Comparison of ENCODE assay signal across 19 cellular contexts in genomic region chr3:13163848-13164382, GRCh38.
DNase-seq lines count a peak whose midpoint lies in the region; ATAC-seq and TF ChIP-seq lines count a peak whose summit lies in the region.
"Had no signal": no experiment of that assay in that cellular context is flagged by ENCODE, and none has a peak within 500 bp of the region (broad histone marks: within the 10 kb centered on the region; RNA-seq: fewer than 3 reads in every experiment).

No MANE protein-coding gene starts in this region.

- no peak overlapping the region for H3K4me3 ChIP-seq in BLaER1 treated with 17β-estradiol and CSF1 and Interleukin-3, amounts not matched to agents 10 nM and 100 nM
- H3K4me3 ChIP-seq: GM12878, GM23248 had no signal

- 0 out of 22 replicates have a peak, but pooled peaks cover 0 to 8% (median 0%) of the 10 kb centered on the region in 11 experiments for H4K20me1 ChIP-seq in BLaER1 treated with 17β-estradiol and CSF1 and Interleukin-3, amounts not matched to agents 10 nM and 100 nM

- H3K27me3 Mint-ChIP-seq in endothelial cell (ENCODE audit: unreplicated experiment): peaks cover 12% of the 10 kb centered on the region
- peaks cover 0 to 11% of the 10 kb centered on the region in 2 donors for H3K27me3 Mint-ChIP-seq in stimulated activated naive B cell treated with anti-CD40 and anti-IgM and Interleukin-4, amounts not matched to agents 10 μg/mL and 1 μg/mL and 100 μg/mL, for 72 hours
- H3K27me3 Mint-ChIP-seq: CD4-positive, alpha-beta T cell had no signal

- no peaks in the 10 kb centered on the region for H3K9me3 ChIP-seq in BLaER1 treated with 17β-estradiol and CSF1 and Interleukin-3, amounts not matched to agents 10 nM and 100 nM (replicated peaks in 1 of 11)

- H3K27me3 ChIP-seq in BLaER1 treated with 17β-estradiol and CSF1 and Interleukin-3, amounts not matched to agents 10 nM and 100 nM: no peaks in the 10 kb centered on the region

- H3K4me1 Mint-ChIP-seq in endothelial cell (ENCODE audit: unreplicated experiment): peaks cover 19% of the 10 kb centered on the region
- H3K4me1 Mint-ChIP-seq in stimulated activated naive B cell treated with anti-CD40 and anti-IgM and Interleukin-4, amounts not matched to agents 10 μg/mL and 1 μg/mL and 100 μg/mL, for 72 hours: no peaks in the 10 kb centered on the region
- H3K4me1 Mint-ChIP-seq: CD14-positive monocyte; CD8-positive, alpha-beta memory T cell had no signal

- intact Hi-C loops in posterior vena cava (cut with DNase I): loop anchor here in 1 of 2 donors (5.0 kb wide), 1 partner anchor 852 kb away; no protein-coding TSS in a partner anchor

- peak overlapping the region in 9 of 11 experiments; percentile 32 to 90 (median 63); a peak in 16 of 22 replicates for H3K4me2 ChIP-seq in BLaER1 treated with 17β-estradiol and CSF1 and Interleukin-3, amounts not matched to agents 10 nM and 100 nM

- peaks cover 0 to 80% (median 66%) of the 10 kb centered on the region in 10 experiments; a peak in 19 of 20 replicates for H3K4me1 ChIP-seq in BLaER1 treated with 17β-estradiol and CSF1 and Interleukin-3, amounts not matched to agents 10 nM and 100 nM

- no peak for DNase-seq in endothelial cell (ENCODE audit: low spot score)
- DNase-seq in mesenteric fat pad (ENCODE audit: low spot score): peak; percentile 67
- DNase-seq in posterior vena cava (ENCODE audit: low spot score): peak; percentile 69
- no peak for DNase-seq in activated CD8-positive, alpha-beta memory T cell treated with anti-CD3 and anti-CD28 coated beads, Interleukin-2, amount 50 U/mL, for 4 hours
- no peak for DNase-seq in stimulated activated naive B cell treated with anti-CD40 and anti-IgM and Interleukin-4, amounts not matched to agents 10 μg/mL and 1 μg/mL and 100 μg/mL, for 72 hours
- DNase-seq: CD4-positive, alpha-beta T cell; CD8-positive, alpha-beta memory T cell; DMS 273 treated with DMSO at 0.1 percent for 48 hours; DMS79; EL; GDM1; GM23248; H9 had no signal

- no peak for ATAC-seq in stimulated activated naive B cell treated with anti-CD40 and anti-IgM and Interleukin-4, amounts not matched to agents 10 μg/mL and 1 μg/mL and 100 μg/mL, for 72 hours (replicated peaks)
- no peak for ATAC-seq in HG03432 (IDR thresholded peaks at IDR 0.05; ENCODE audit: unreplicated experiment)
- ATAC-seq in HG02870 (IDR thresholded peaks at IDR 0.05; ENCODE audit: unreplicated experiment): no peak
- ATAC-seq: GM12878, HCT116 had no signal

- no peaks in the 10 kb centered on the region for H3K9me3 Mint-ChIP-seq in endothelial cell (ENCODE audit: unreplicated experiment)
- no peaks in the 10 kb centered on the region for H3K9me3 Mint-ChIP-seq in stimulated activated naive B cell treated with anti-CD40 and anti-IgM and Interleukin-4, amounts not matched to agents 10 μg/mL and 1 μg/mL and 100 μg/mL, for 72 hours
- H3K9me3 Mint-ChIP-seq: CD14-positive monocyte; CD4-positive, alpha-beta T cell; CD8-positive, alpha-beta memory T cell had no signal

- H3K9ac ChIP-seq in BLaER1 treated with 17β-estradiol and CSF1 and Interleukin-3, amounts not matched to agents 10 nM and 100 nM: no peak overlapping the region
- H3K9ac ChIP-seq: GM23248 had no signal

- peaks cover 19% of the 10 kb centered on the region for H3K36me3 Mint-ChIP-seq in endothelial cell (ENCODE audit: low read depth, unreplicated experiment)
- no peaks in the 10 kb centered on the region for H3K36me3 Mint-ChIP-seq in stimulated activated naive B cell treated with anti-CD40 and anti-IgM and Interleukin-4, amounts not matched to agents 10 μg/mL and 1 μg/mL and 100 μg/mL, for 72 hours
- H3K36me3 Mint-ChIP-seq: CD14-positive monocyte; CD8-positive, alpha-beta memory T cell had no signal

- H3K4me3 Mint-ChIP-seq in endothelial cell (ENCODE audit: unreplicated experiment): peak overlapping the region; percentile 4
- H3K4me3 Mint-ChIP-seq in stimulated activated naive B cell treated with anti-CD40 and anti-IgM and Interleukin-4, amounts not matched to agents 10 μg/mL and 1 μg/mL and 100 μg/mL, for 72 hours: no peak overlapping the region
- H3K4me3 Mint-ChIP-seq: CD14-positive monocyte; CD4-positive, alpha-beta T cell; CD8-positive, alpha-beta memory T cell; H9 had no signal

- H3K27ac Mint-ChIP-seq in endothelial cell (ENCODE audit: unreplicated experiment): no peak overlapping the region
- H3K27ac Mint-ChIP-seq in stimulated activated naive B cell treated with anti-CD40 and anti-IgM and Interleukin-4, amounts not matched to agents 10 μg/mL and 1 μg/mL and 100 μg/mL, for 72 hours: no peak overlapping the region
- H3K27ac Mint-ChIP-seq: CD14-positive monocyte; CD4-positive, alpha-beta T cell; CD8-positive, alpha-beta memory T cell had no signal

- H3K36me3 ChIP-seq in BLaER1 treated with 17β-estradiol and CSF1 and Interleukin-3, amounts not matched to agents 10 nM and 100 nM: no peaks in the 10 kb centered on the region

- H3K27ac ChIP-seq in BLaER1 treated with 17β-estradiol and CSF1 and Interleukin-3, amounts not matched to agents 10 nM and 100 nM: no peak overlapping the region
- H3K27ac ChIP-seq: GM23248 had no signal

- no peak for TF ChIP-seq CTCF in endothelial cell (IDR thresholded peaks at IDR 0.05; ENCODE audit: unreplicated experiment)

Comparison
In these comparisons a context has a peak if more than half of its experiments do, and no peak if none do; other contexts are left out.
1. DNase-seq: peak in mesenteric fat pad (single experiment) and posterior vena cava (single experiment); none in endothelial cell (single experiment), activated CD8-positive, alpha-beta memory T cell treated with anti-CD3 and anti-CD28 coated beads, Interleukin-2, amount 50 U/mL, for 4 hours (single experiment) and stimulated activated naive B cell treated with anti-CD40 and anti-IgM and Interleukin-4, amounts not matched to agents 10 μg/mL and 1 μg/mL and 100 μg/mL, for 72 hours (single experiment).